Comparison of ENCODE assay signal across 30 cellular contexts in the genomic region with DNA sequence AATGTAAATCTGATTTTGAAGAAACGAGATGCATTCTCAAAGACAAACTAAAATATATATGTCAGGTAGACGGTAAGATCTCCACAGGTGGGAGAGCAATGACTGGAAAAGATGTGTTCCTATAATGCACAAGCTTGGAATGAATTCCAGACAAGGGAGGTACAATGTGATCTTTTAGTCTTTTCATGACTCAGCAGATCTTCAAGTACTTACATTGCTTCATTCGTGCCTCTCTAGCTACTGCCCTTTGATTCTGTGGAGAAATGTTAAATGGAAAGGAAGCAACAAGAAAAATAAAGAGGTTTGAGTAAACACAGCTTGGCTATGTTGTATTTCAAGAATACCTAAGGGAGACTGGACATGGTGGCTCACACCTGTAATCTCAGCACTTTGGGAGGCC.
"Had no signal": no experiment of that assay in that cellular context is flagged by ENCODE, and none has a peak within 500 bp of the region (broad histone marks: within the 10 kb centered on the region; RNA-seq: fewer than 3 reads in every experiment).

No MANE protein-coding gene starts in this region.

- H3K36me3 ChIP-seq: adrenal gland, breast epithelium had no signal

- ATAC-seq: activated naive CD4-positive, alpha-beta T cell treated with anti-CD3 and anti-CD28 coated beads, Interleukin-2, amount 50 U/mL, for 72 hours; activated T-cell treated with anti-CD3 and anti-CD28 coated beads, Interleukin-2, amount 50 U/mL, for 4 hours; body of pancreas; Panc1; SK-N-SH treated with all-trans-retinoic acid at 6 μM for 48 hours; T-cell had no signal

- H3K36me3 Mint-ChIP-seq: activated CD4-positive, alpha-beta memory T cell treated with anti-CD3 and anti-CD28 coated beads for 36 hours; activated naive CD4-positive, alpha-beta T cell treated with anti-CD3 and anti-CD28 coated beads, Interleukin-2, amount 50 U/mL, for 72 hours; T-cell had no signal

- H3K27me3 Mint-ChIP-seq: activated B cell treated with CpG ODN at 0.5 μM for 24 hours had no signal

- H3K4me1 ChIP-seq: adrenal gland, breast epithelium had no signal

- H3K4me3 ChIP-seq: adrenal gland, body of pancreas, breast epithelium had no signal

- H3K27ac Mint-ChIP-seq: activated B cell treated with CpG ODN at 0.5 μM for 24 hours; activated CD4-positive, alpha-beta memory T cell treated with anti-CD3 and anti-CD28 coated beads for 36 hours; activated naive CD4-positive, alpha-beta T cell treated with anti-CD3 and anti-CD28 coated beads for 36 hours; activated naive CD4-positive, alpha-beta T cell treated with anti-CD3 and anti-CD28 coated beads, Interleukin-2, amount 50 U/mL, for 72 hours; activated T-helper 1 cell treated with anti-CD3 and anti-CD28 coated beads, Interleukin-12 subunit alpha, Interleukin-12 subunit beta, Interleukin-2, Interleukin-4 antibody, amounts not matched to agents 30 ng/mL and 10 ng/mL and 1 ng/mL, durations not matched to agents 14 hours and 24 hours and 36 hours; T-cell had no signal

- H3K27me3 ChIP-seq: adrenal gland, body of pancreas, breast epithelium had no signal

- H3K4me1 Mint-ChIP-seq: activated B cell treated with CpG ODN at 0.5 μM for 24 hours, T-cell had no signal

- H3K9me3 ChIP-seq: adrenal gland, body of pancreas, breast epithelium had no signal

- H3K27ac ChIP-seq: adrenal gland, body of pancreas, breast epithelium, VCaP had no signal

- H3K9me3 Mint-ChIP-seq: activated T-cell treated with anti-CD3 and anti-CD28 coated beads, Interleukin-2, amount 50 U/mL, for 4 hours; activated T-helper 1 cell treated with anti-CD3 and anti-CD28 coated beads, Interleukin-12 subunit alpha, Interleukin-12 subunit beta, Interleukin-2, Interleukin-4 antibody, amounts not matched to agents 30 ng/mL and 10 ng/mL and 1 ng/mL, durations not matched to agents 14 hours and 24 hours and 36 hours had no signal

- H3K4me3 Mint-ChIP-seq: activated B cell treated with CpG ODN at 0.5 μM for 24 hours; activated CD4-positive, alpha-beta memory T cell treated with anti-CD3 and anti-CD28 coated beads for 36 hours; activated naive CD4-positive, alpha-beta T cell treated with anti-CD3 and anti-CD28 coated beads for 36 hours; activated T-cell treated with anti-CD3 and anti-CD28 coated beads, Interleukin-2, amount 50 U/mL, for 4 hours; activated T-helper 1 cell treated with anti-CD3 and anti-CD28 coated beads, Interleukin-12 subunit alpha, Interleukin-12 subunit beta, Interleukin-2, Interleukin-4 antibody, amounts not matched to agents 30 ng/mL and 10 ng/mL and 1 ng/mL, durations not matched to agents 14 hours and 24 hours and 36 hours; T-cell had no signal

- DNase-seq: activated B cell treated with CpG ODN at 0.5 μM for 24 hours; activated CD4-positive, alpha-beta memory T cell treated with anti-CD3 and anti-CD28 coated beads for 36 hours; activated CD4-positive, alpha-beta T cell treated with anti-CD3 and anti-CD28 coated beads for 4 hours; activated CD4-positive, alpha-beta T cell treated with anti-CD3 and anti-CD28 coated beads, Interleukin-2, amount 50 U/mL, for 1 hour; activated CD4-positive, CD25-positive, alpha-beta regulatory T cell treated with anti-CD3 and anti-CD28 coated beads, Interleukin-2, amount 50 U/mL, for 72 hours; activated CD8-positive, alpha-beta memory T cell treated with anti-CD3 and anti-CD28 coated beads, Interleukin-2, amount 50 U/mL, for 4 hours; activated gamma-delta T cell treated with Interleukin-2 at 50 U/mL for 16 hours; activated naive CD4-positive, alpha-beta T cell treated with anti-CD3 and anti-CD28 coated beads for 36 hours; activated T-cell treated with anti-CD3 and anti-CD28 coated beads for 4 hours; activated T-cell treated with anti-CD3 and anti-CD28 coated beads, Interleukin-2, amount 50 U/mL, for 4 hours; adrenal gland; body of pancreas; MV-4-11; NCI-H1092; NCI-H1436 treated with DMSO at 0.1 percent for 48 hours; NCI-H1694 treated with DMSO at 0.1 percent for 48 hours; NCI-H2029; NCI-H345; NCI-H524 treated with DMSO at 0.1 percent for 48 hours; SHP77; T-cell; T-helper 2 cell; T-helper 9 cell had no signal

- FAIRE-seq: astrocyte had no signal
